16 cellular contexts compared by ENCODE assay signal in the genomic region with DNA sequence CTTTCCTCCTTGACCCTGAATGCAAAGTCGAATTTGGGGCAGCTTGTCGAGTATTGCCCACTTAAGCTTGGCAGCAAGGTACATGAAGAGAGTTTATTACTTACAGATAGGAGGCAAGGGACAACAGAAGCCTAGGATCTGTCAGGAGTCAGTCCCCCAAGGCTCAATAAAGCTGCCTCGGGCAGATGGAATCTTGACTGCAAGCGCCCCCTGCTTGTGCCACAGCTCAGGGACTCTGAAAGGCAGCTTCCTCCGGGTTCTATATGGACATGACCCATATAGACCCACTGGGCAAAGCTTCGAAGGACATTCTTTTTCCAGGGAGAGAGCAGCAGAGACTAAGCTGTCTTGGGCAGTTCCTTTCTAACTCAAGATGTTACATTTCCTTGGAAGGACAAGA.
DNase-seq lines count a peak whose midpoint lies in the region; ATAC-seq and TF ChIP-seq lines count a peak whose summit lies in the region.
"Had no signal": no experiment of that assay in that cellular context is flagged by ENCODE, and none has a peak within 500 bp of the region (broad histone marks: within the 10 kb centered on the region; RNA-seq: fewer than 3 reads in every experiment).

No MANE protein-coding gene starts in this region.

- ATAC-seq in GM19463 (IDR thresholded peaks at IDR 0.05; ENCODE audit: unreplicated experiment) (no peak), HG03342 (IDR thresholded peaks at IDR 0.05; ENCODE audit: unreplicated experiment) (no peak)
- no peak for ATAC-seq in activated CD8-positive, alpha-beta T cell treated with anti-CD3 and anti-CD28 coated beads for 36 hours
- ATAC-seq: activated CD4-positive, alpha-beta T cell treated with anti-CD3 and anti-CD28 coated beads for 36 hours; pancreas had no signal

- no peak overlapping the region for H3K27ac Mint-ChIP-seq in activated CD8-positive, alpha-beta T cell treated with anti-CD3 and anti-CD28 coated beads for 36 hours
- H3K27ac Mint-ChIP-seq: activated CD4-positive, alpha-beta T cell treated with anti-CD3 and anti-CD28 coated beads for 36 hours had no signal

- H3K36me3 ChIP-seq in BE2C (no peaks in the 10 kb centered on the region), SJCRH30 (no peaks in the 10 kb centered on the region)
- H3K36me3 ChIP-seq: esophagus squamous epithelium, pancreas, SJSA1, stomach had no signal

- in situ Hi-C loops in GM13977 (cut with MboI; ENCODE audit: low pct_unique_long_range_greater_than_20kb, low sequenced_read_pairs, unreplicated experiment) = no loop called here

- H3K9me3 ChIP-seq in BE2C (no peaks in the 10 kb centered on the region), SJCRH30 (replicated peaks) (no peaks in the 10 kb centered on the region)
- H3K9me3 ChIP-seq: esophagus squamous epithelium, pancreas, stomach had no signal

- intact Hi-C loops in activated CD8-positive, alpha-beta T cell treated with anti-CD3 and anti-CD28 coated beads for 36 hours (cut with micrococcal nuclease) = no loop called here

- H3K9me3 Mint-ChIP-seq in activated CD8-positive, alpha-beta T cell treated with anti-CD3 and anti-CD28 coated beads for 36 hours = peaks cover 2% of the 10 kb centered on the region

- no peak overlapping the region for H3K27ac ChIP-seq in SJCRH30
- H3K27ac ChIP-seq: esophagus squamous epithelium, pancreas, SJSA1, stomach had no signal

- CTCF ChIA-PET in activated CD8-positive, alpha-beta T cell treated with anti-CD3 and anti-CD28 coated beads for 36 hours (lab: Charles Lee) = no interaction called here

- no peak overlapping the region for H3K4me3 Mint-ChIP-seq in activated CD8-positive, alpha-beta T cell treated with anti-CD3 and anti-CD28 coated beads for 36 hours
- H3K4me3 Mint-ChIP-seq: activated CD4-positive, alpha-beta T cell treated with anti-CD3 and anti-CD28 coated beads for 36 hours had no signal

- DNase-seq in BE2C (peak; percentile 25), GM13977 (ENCODE audit: low spot score) (no peak), SJCRH30 (peak; percentile 6 to 12), globus pallidus (ENCODE audit: low spot score) (peak; percentile 11)
- DNase-seq in activated CD8-positive, alpha-beta T cell treated with anti-CD3 and anti-CD28 coated beads for 36 hours = no peak
- no peak for DNase-seq in stimulated activated CD4-positive, alpha-beta T cell treated with anti-CD3 and anti-CD28 coated beads, Interleukin-15, amount 100 ng/mL, for 24 hours
- DNase-seq: activated CD4-positive, alpha-beta T cell treated with anti-CD3 and anti-CD28 coated beads for 36 hours; activated effector memory CD4-positive, alpha-beta T cell treated with anti-CD3 and anti-CD28 coated beads, Interleukin-2, amount 50 U/mL, for 16 hours; esophagus squamous epithelium; pancreas; stimulated activated CD4-positive, alpha-beta T cell treated with anti-CD3 and anti-CD28 coated beads, Interleukin-2, amount 100 ng/mL, for 24 hours; stomach had no signal

- H3K4me1 Mint-ChIP-seq in activated CD8-positive, alpha-beta T cell treated with anti-CD3 and anti-CD28 coated beads for 36 hours (ENCODE audit: low read depth) = no peaks in the 10 kb centered on the region
- H3K4me1 Mint-ChIP-seq: activated CD4-positive, alpha-beta T cell treated with anti-CD3 and anti-CD28 coated beads for 36 hours had no signal

- TF ChIP-seq CTCF in BE2C (IDR thresholded peaks at IDR 0.05; ENCODE audit: low read depth, low read length) (peak; percentile 40), GM13977 (IDR thresholded peaks at IDR 0.05; ENCODE audit: extremely low read depth, insufficient read depth, missing control alignments) (peak; percentile 33)
- TF ChIP-seq CTCF in activated CD8-positive, alpha-beta T cell treated with anti-CD3 and anti-CD28 coated beads for 36 hours (IDR thresholded peaks at IDR 0.05) = no peak

- POLR2A ChIA-PET in activated CD8-positive, alpha-beta T cell treated with anti-CD3 and anti-CD28 coated beads for 36 hours (lab: Charles Lee) = no interaction called here

- H3K27me3 ChIP-seq in BE2C (no peaks in the 10 kb centered on the region), SJCRH30 (no peaks in the 10 kb centered on the region)
- H3K27me3 ChIP-seq: esophagus squamous epithelium, pancreas, SJSA1, stomach had no signal

- no peaks in the 10 kb centered on the region for H3K36me3 Mint-ChIP-seq in activated CD8-positive, alpha-beta T cell treated with anti-CD3 and anti-CD28 coated beads for 36 hours (ENCODE audit: low read depth)

- no peaks in the 10 kb centered on the region for H3K4me1 ChIP-seq in BE2C
- no peaks in the 10 kb centered on the region for H3K4me1 ChIP-seq in SJCRH30
- H3K4me1 ChIP-seq: esophagus squamous epithelium, pancreas, SJSA1, stomach had no signal

- H3K4me3 ChIP-seq in BE2C (ENCODE audit: low read depth, low read length) = no peak overlapping the region
- no peak overlapping the region for H3K4me3 ChIP-seq in SJCRH30
- H3K4me3 ChIP-seq: esophagus squamous epithelium, lung, pancreas, SJSA1, stomach had no signal

- H3K27me3 Mint-ChIP-seq in activated CD8-positive, alpha-beta T cell treated with anti-CD3 and anti-CD28 coated beads for 36 hours = no peaks in the 10 kb centered on the region
- H3K27me3 Mint-ChIP-seq: activated CD4-positive, alpha-beta T cell treated with anti-CD3 and anti-CD28 coated beads for 36 hours had no signal

Comparison
In these comparisons a context has a peak if more than half of its experiments do, and no peak if none do; other contexts are left out.
1. DNase-seq: peak in BE2C (single experiment), SJCRH30 (2 of 2) and globus pallidus (single experiment); none in GM13977 (single experiment), activated CD8-positive, alpha-beta T cell treated with anti-CD3 and anti-CD28 coated beads for 36 hours (single experiment) and stimulated activated CD4-positive, alpha-beta T cell treated with anti-CD3 and anti-CD28 coated beads, Interleukin-15, amount 100 ng/mL, for 24 hours (single experiment).